9 cellular contexts compared by ENCODE assay signal in the genomic region with DNA sequence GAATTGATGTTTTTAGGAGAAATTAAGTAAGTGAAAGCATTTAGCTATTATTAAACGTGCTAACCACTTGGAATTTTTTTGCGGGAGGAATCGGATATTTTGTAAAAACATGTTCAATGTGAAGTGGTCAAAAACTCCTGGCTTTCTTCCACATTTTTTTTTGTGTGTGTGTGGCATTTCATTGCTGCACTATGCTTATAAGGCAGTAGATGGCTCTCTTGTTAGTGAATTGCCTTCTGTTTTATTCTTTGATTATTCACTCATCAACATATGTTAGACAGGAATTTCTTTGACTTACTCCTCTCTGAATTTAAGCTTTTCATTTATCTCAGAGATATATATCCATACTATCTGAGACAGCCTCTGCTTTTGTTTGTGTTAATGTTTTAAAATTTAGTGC.
DNase-seq lines count a peak whose midpoint lies in the region; ATAC-seq and TF ChIP-seq lines count a peak whose summit lies in the region.
"Had no signal": no experiment of that assay in that cellular context is flagged by ENCODE, and none has a peak within 500 bp of the region (broad histone marks: within the 10 kb centered on the region; RNA-seq: fewer than 3 reads in every experiment).

No MANE protein-coding gene starts in this region.

- WGBS in neuronal stem cell (ENCODE audit: extremely low coverage in 2 of 2, insufficient read length in 2 of 2, insufficient replicate concordance in 1 of 2), 2 donors = no CpG with 5 or more reads among the region's 3 CpGs

- H2BK5ac ChIP-seq in neuronal stem cell (ENCODE audit: low read length) = no peak overlapping the region

- H3K23ac ChIP-seq in neuronal stem cell (ENCODE audit: low read depth, low read length, poor library complexity) = no peak overlapping the region

- H2AK5ac ChIP-seq in neuronal stem cell (ENCODE audit: low read depth, low read length) = no peak overlapping the region

- H3K27me3 ChIP-seq in RWPE2 (ENCODE audit: insufficient read depth, poor library complexity, severe bottlenecking) (no peaks in the 10 kb centered on the region), tibial artery (no peaks in the 10 kb centered on the region), neuronal stem cell (ENCODE audit: control insufficient read depth in 3 of 3, insufficient read depth in 3 of 3, low read depth in 1 of 3, low read length in 3 of 3) (no peaks in the 10 kb centered on the region)

- H2BK120ac ChIP-seq in neuronal stem cell (ENCODE audit: low read depth, low read length) = no peak overlapping the region

- peaks cover 8% of the 10 kb centered on the region for H3K4me1 ChIP-seq in RWPE2 (ENCODE audit: insufficient read depth, poor library complexity, severe bottlenecking)
- peaks cover 0 to 50% (median 10%) of the 10 kb centered on the region in 4 donors for H3K4me1 ChIP-seq in tibial artery
- peaks cover 2 to 3% of the 10 kb centered on the region in 2 donors for H3K4me1 ChIP-seq in neuronal stem cell (ENCODE audit: control insufficient read depth in 2 of 2, insufficient read depth in 1 of 2, low read depth in 1 of 2, low read length in 2 of 2)

- H3K79me1 ChIP-seq in neuronal stem cell (ENCODE audit: low read depth, low read length) = no peaks in the 10 kb centered on the region

- no peaks in the 10 kb centered on the region for H3K36me3 ChIP-seq in RWPE2 (ENCODE audit: low read depth)
- peaks cover 0 to 7% (median 6%) of the 10 kb centered on the region in 3 donors for H3K36me3 ChIP-seq in tibial artery
- peaks cover 0 to 53% of the 10 kb centered on the region in 2 donors for H3K36me3 ChIP-seq in neuronal stem cell (replicated peaks in 1 of 2; ENCODE audit: control insufficient read depth in 2 of 2, insufficient read depth in 2 of 2, low read length in 2 of 2)

- H3K9me3 ChIP-seq in RWPE2 (ENCODE audit: severe bottlenecking) (no peaks in the 10 kb centered on the region), tibial artery (no peaks in the 10 kb centered on the region), neuronal stem cell (replicated peaks in 1 of 2; ENCODE audit: control insufficient read depth in 2 of 2, insufficient read depth in 1 of 2, low read depth in 1 of 2, low read length in 2 of 2) (no peaks in the 10 kb centered on the region)

- H4K8ac ChIP-seq in neuronal stem cell (ENCODE audit: low read depth, low read length) = no peak overlapping the region

- H2AFZ ChIP-seq in neuronal stem cell (ENCODE audit: low read length) = no peak overlapping the region

- H3K27ac ChIP-seq in RWPE2 (ENCODE audit: poor library complexity, severe bottlenecking) (no peak overlapping the region), tibial artery (no peak overlapping the region), neuronal stem cell (replicated peaks; ENCODE audit: low read length) (no peak overlapping the region)

- no peak for ATAC-seq in RWPE2 (ENCODE audit: low read depth)
- no peak for ATAC-seq in stimulated activated naive CD8-positive, alpha-beta T cell treated with anti-CD3 and anti-CD28 coated beads, Interleukin-15, Interleukin-2, amounts not matched to agents 100 U/mL and 50 U/mL, for 24 hours

- TF ChIP-seq CTCF in RWPE2 (IDR thresholded peaks at IDR 0.05; ENCODE audit: poor library complexity, severe bottlenecking) (peak; percentile 33), fibroblast of villous mesenchyme (IDR thresholded peaks at IDR 0.05; ENCODE audit: insufficient read depth, low read depth, low read length) (peak; percentile 59), tibial artery (IDR thresholded peaks at IDR 0.05) (peak; percentile 27 to 36)

- DNase-seq in NCI-H2196 (lab: John Stamatoyannopoulos, UW; ENCODE audit: unreplicated experiment) = peak; percentile 22
- no peak for DNase-seq in NCI-H2196 treated with DMSO at 0.1 percent for 48 hours (lab: John Stamatoyannopoulos, UW; ENCODE audit: unreplicated experiment)
- no peak for DNase-seq in RWPE2 (ENCODE audit: low spot score)
- DNase-seq in fibroblast of villous mesenchyme (ENCODE audit: low read depth) = peak; percentile 41
- DNase-seq in tibial artery = no peak
- no peak for DNase-seq in activated naive CD4-positive, alpha-beta T cell treated with Interleukin-2 at 50 U/mL for 16 hours
- no peak for DNase-seq in stimulated activated naive CD8-positive, alpha-beta T cell treated with anti-CD3 and anti-CD28 coated beads, Interleukin-15, Interleukin-2, amounts not matched to agents 100 U/mL and 50 U/mL, for 24 hours
- DNase-seq in neuronal stem cell (ENCODE audit: low spot score) = no peak
- DNase-seq: naive B cell had no signal

- H2BK15ac ChIP-seq in neuronal stem cell (ENCODE audit: low read length) = no peak overlapping the region

- H3K4ac ChIP-seq in neuronal stem cell (ENCODE audit: low read length) = no peak overlapping the region

- H3K14ac ChIP-seq in neuronal stem cell (ENCODE audit: low read length) = no peak overlapping the region

- no peak overlapping the region for H4K91ac ChIP-seq in neuronal stem cell (ENCODE audit: low read depth, low read length, poor library complexity)

- H2BK12ac ChIP-seq in neuronal stem cell (ENCODE audit: low read length) = no peak overlapping the region

- intact Hi-C loops in tibial artery (cut with DNase I; ENCODE audit: low total_unique reads) = no loop called here

- no peak overlapping the region for H3K18ac ChIP-seq in neuronal stem cell (ENCODE audit: low read length)

- no peak overlapping the region for H3K4me2 ChIP-seq in neuronal stem cell (ENCODE audit: insufficient read depth, low read length, poor library complexity, severe bottlenecking)

- no peak overlapping the region for H3K9ac ChIP-seq in neuronal stem cell (ENCODE audit: low read depth, low read length, poor library complexity)

- H3K4me3 ChIP-seq in RWPE2 (ENCODE audit: severe bottlenecking) (no peak overlapping the region), fibroblast of villous mesenchyme (ENCODE audit: low read depth, low read length) (no peak overlapping the region), tibial artery (no peak overlapping the region), neuronal stem cell (ENCODE audit: low read length in 2 of 2) (no peak overlapping the region)

Comparison
In these comparisons a context has a peak if more than half of its experiments do, and no peak if none do; other contexts are left out.
1. DNase-seq: peak in NCI-H2196 (single experiment) and fibroblast of villous mesenchyme (single experiment); none in NCI-H2196 treated with DMSO at 0.1 percent for 48 hours (single experiment), RWPE2 (single experiment), tibial artery (0 of 2), activated naive CD4-positive, alpha-beta T cell treated with Interleukin-2 at 50 U/mL for 16 hours (single experiment), stimulated activated naive CD8-positive, alpha-beta T cell treated with anti-CD3 and anti-CD28 coated beads, Interleukin-15, Interleukin-2, amounts not matched to agents 100 U/mL and 50 U/mL, for 24 hours (single experiment) and neuronal stem cell (single experiment).
2. Peak in every context shown above with its lines, with median percentiles within 50 percentile points of each other: CTCF ChIP-seq.